In the genomic region with DNA sequence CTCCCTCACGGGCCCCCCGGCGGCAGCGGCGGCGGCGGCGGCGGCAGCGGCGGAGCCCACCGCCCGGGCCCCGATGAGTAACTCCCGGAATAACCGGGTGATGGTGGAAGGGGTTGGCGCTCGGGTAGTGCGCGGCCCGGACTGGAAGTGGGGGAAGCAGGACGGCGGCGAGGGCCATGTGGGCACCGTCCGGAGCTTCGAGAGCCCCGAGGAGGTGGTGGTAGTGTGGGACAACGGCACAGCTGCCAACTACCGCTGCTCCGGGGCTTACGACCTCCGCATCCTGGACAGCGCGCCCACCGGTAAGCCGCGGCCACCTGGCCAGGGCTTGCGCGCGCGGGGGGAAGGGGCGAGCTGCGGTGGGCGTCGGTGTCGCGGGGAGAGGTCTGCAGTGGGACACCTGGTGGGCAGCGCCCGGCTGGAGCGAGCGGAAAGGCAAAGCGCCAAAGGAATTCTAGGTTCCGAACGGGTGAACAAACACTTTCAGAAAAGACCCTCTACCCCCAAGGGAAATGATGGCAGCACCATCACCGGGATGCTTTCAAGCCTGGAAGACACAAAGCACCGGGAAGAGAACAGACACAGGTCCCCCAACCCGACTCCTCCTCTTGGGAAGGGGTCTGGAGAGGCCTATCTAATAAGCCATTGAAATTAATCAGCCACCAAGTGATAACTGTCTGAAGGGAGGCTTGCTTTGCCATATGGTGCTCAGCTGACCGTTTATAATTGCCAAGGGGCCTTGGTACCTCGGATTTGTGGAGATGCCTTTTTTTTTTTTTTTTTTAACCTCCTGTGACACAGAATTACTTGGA, we compare ENCODE assay signal across 8 cellular contexts. TPM values are rescaled to one million over a fixed set of nuclear protein-coding genes. Genes with fewer than 3 reads are reported as not detected.
A peak's percentile ranks its signal among the peaks of the same experiment; 100 is the strongest.
DNase-seq lines count a peak whose midpoint lies in the region; ATAC-seq and TF ChIP-seq lines count a peak whose summit lies in the region.

No MANE protein-coding gene starts in this region.

- peaks cover 41% of the 10 kb centered on the region for H3K4me1 Mint-ChIP-seq in activated CD8-positive, alpha-beta T cell treated with anti-CD3 and anti-CD28 coated beads for 36 hours (ENCODE audit: low read depth)
- peaks cover 43% of the 10 kb centered on the region for H3K4me1 Mint-ChIP-seq in nephron

- DNase-seq in M059J (ENCODE audit: low read depth), result peak; percentile 40
- DNase-seq in activated CD8-positive, alpha-beta T cell treated with anti-CD3 and anti-CD28 coated beads for 36 hours, result peak; percentile 45
- no peak for DNase-seq in esophagus muscularis mucosa (ENCODE audit: extremely low spot score)
- DNase-seq in T1000 (lab: John Stamatoyannopoulos, UW), result no peak

- no peaks in the 10 kb centered on the region for H3K27me3 ChIP-seq in esophagus muscularis mucosa

- H3K4me3 ChIP-seq in GM08714 (ENCODE audit: low read length), result peak overlapping the region; percentile 96
- peak overlapping the region; percentile 72 to 100 (median 98) for H3K4me3 ChIP-seq in esophagus muscularis mucosa
- H3K4me3 ChIP-seq in urinary bladder (ENCODE audit: low read depth, low read length), result peak overlapping the region; percentile 93

- under 1% methylated on average over 48 of the region's 60 CpGs for WGBS in esophagus muscularis mucosa
- WGBS in urinary bladder, result under 1% methylated on average over 60 of the region's 60 CpGs

- TF ChIP-seq EP300 in esophagus muscularis mucosa (IDR thresholded peaks at IDR 0.05), result no peak

- peak overlapping the region; percentile 82 for H3K4me3 Mint-ChIP-seq in activated CD8-positive, alpha-beta T cell treated with anti-CD3 and anti-CD28 coated beads for 36 hours
- H3K4me3 Mint-ChIP-seq in nephron, result peak overlapping the region; percentile 91 to 95 (median 94)

- H3K27me3 Mint-ChIP-seq in activated CD8-positive, alpha-beta T cell treated with anti-CD3 and anti-CD28 coated beads for 36 hours, result no peaks in the 10 kb centered on the region
- no peaks in the 10 kb centered on the region for H3K27me3 Mint-ChIP-seq in nephron (ENCODE audit: low read depth)

- H3K36me3 Mint-ChIP-seq in activated CD8-positive, alpha-beta T cell treated with anti-CD3 and anti-CD28 coated beads for 36 hours (ENCODE audit: low read depth), result no peaks in the 10 kb centered on the region
- H3K36me3 Mint-ChIP-seq in nephron (ENCODE audit: low read depth), result peaks cover 14% of the 10 kb centered on the region

- TF ChIP-seq CTCF in activated CD8-positive, alpha-beta T cell treated with anti-CD3 and anti-CD28 coated beads for 36 hours (IDR thresholded peaks at IDR 0.05), result no peak
- TF ChIP-seq CTCF in esophagus muscularis mucosa (IDR thresholded peaks at IDR 0.05) (no peak), nephron (IDR thresholded peaks at IDR 0.05; ENCODE audit: unreplicated experiment in 3 of 3) (peak in 2 of 3 experiments; percentile 10 to 14)

- H3K36me3 ChIP-seq in esophagus muscularis mucosa (no peaks in the 10 kb centered on the region), urinary bladder (ENCODE audit: insufficient read depth) (no peaks in the 10 kb centered on the region)

- H3K4me1 ChIP-seq in esophagus muscularis mucosa, result peaks cover 16 to 45% (median 29%) of the 10 kb centered on the region in 4 donors
- H3K4me1 ChIP-seq in urinary bladder (ENCODE audit: insufficient read depth), result no peaks in the 10 kb centered on the region

- ATAC-seq in GM21825 (IDR thresholded peaks at IDR 0.05; ENCODE audit: unreplicated experiment), result peak; percentile 14
- ATAC-seq in activated CD8-positive, alpha-beta T cell treated with anti-CD3 and anti-CD28 coated beads for 36 hours, result peak; percentile 2

- CTCF ChIA-PET in activated CD8-positive, alpha-beta T cell treated with anti-CD3 and anti-CD28 coated beads for 36 hours (lab: Charles Lee), result interaction anchor here (0.7 to 1.1 kb wide), 2 partner anchors 77 to 128 kb away, joined by 3 read pairs; no protein-coding TSS in a partner anchor

- H3K27ac ChIP-seq in esophagus muscularis mucosa (replicated peaks in 1 of 4), result peak overlapping the region; percentile 96 to 99 (median 98)
- H3K27ac ChIP-seq in urinary bladder (ENCODE audit: low read depth), result peak overlapping the region; percentile 86

- intact Hi-C loops in activated CD8-positive, alpha-beta T cell treated with anti-CD3 and anti-CD28 coated beads for 36 hours (cut with micrococcal nuclease), result loop anchor here (5.0 kb wide), 2 partner anchors 34 to 129 kb away; partner anchors contain the start of gene SNRPD1
- intact Hi-C loops in esophagus muscularis mucosa (cut with DNase I), result loop anchor here (2.0 to 10.0 kb wide), 3 partner anchors 37 to 139 kb away; partner anchors contain the start of genes ABHD3 and ESCO1

- POLR2A ChIA-PET in activated CD8-positive, alpha-beta T cell treated with anti-CD3 and anti-CD28 coated beads for 36 hours (lab: Charles Lee), result interaction anchor here (0.6 to 2.2 kb wide), 4 partner anchors 37 to 1723 kb away, joined by 3 to 7 read pairs (median 4); partner anchors contain the start of genes ABHD3, ESCO1 and SNRPD1

- peak overlapping the region; percentile 71 for H3K27ac Mint-ChIP-seq in activated CD8-positive, alpha-beta T cell treated with anti-CD3 and anti-CD28 coated beads for 36 hours
- H3K27ac Mint-ChIP-seq in nephron, result peak overlapping the region; percentile 76 to 94 (median 88)

- peaks cover 2% of the 10 kb centered on the region for H3K9me3 Mint-ChIP-seq in activated CD8-positive, alpha-beta T cell treated with anti-CD3 and anti-CD28 coated beads for 36 hours
- H3K9me3 Mint-ChIP-seq in nephron, result peaks cover 18% of the 10 kb centered on the region

- H3K9me3 ChIP-seq in esophagus muscularis mucosa, result no peaks in the 10 kb centered on the region

- no peak for TF ChIP-seq POLR2A in esophagus muscularis mucosa (IDR thresholded peaks at IDR 0.05; ENCODE audit: low read depth)

RNA-seq across cellular contexts. Expression of gene MIB1, which starts 1.1 kb away (rescaled TPM):
- total RNA-seq in M059J (2014; rRNA removed; shearing (Covaris generic)), result 26.5 and 39.6 TPM in 2 replicates
- total RNA-seq in activated CD8-positive, alpha-beta T cell treated with anti-CD3 and anti-CD28 coated beads for 36 hours, result 10 to 100 TPM; 34.6 to 37.4 TPM
- total RNA-seq in esophagus muscularis mucosa (10 to 100 TPM; 36.0 to 55.3 (median 40.8) TPM), urinary bladder (103 TPM)
- polyA plus RNA-seq in urinary bladder, result 14.0 TPM

RNA-seq across cellular contexts. Expression of gene ABHD3, which starts 37.1 kb away (rescaled TPM):
- 38.2 and 45.6 TPM in 2 replicates for total RNA-seq in M059J (2014; rRNA removed; shearing (Covaris generic))
- total RNA-seq in activated CD8-positive, alpha-beta T cell treated with anti-CD3 and anti-CD28 coated beads for 36 hours, result 10 to 100 TPM; 17.8 to 18.0 TPM
- total RNA-seq in esophagus muscularis mucosa, result 1 to 10 TPM; 5.1 to 8.3 (median 7.0) TPM
- total RNA-seq in urinary bladder, result 21.4 TPM
- polyA plus RNA-seq in urinary bladder, result 14.2 TPM

Comparison
In these comparisons a context has a peak if more than half of its experiments do, and no peak if none do; other contexts are left out.
1. DNase-seq: peak in M059J (single experiment) and activated CD8-positive, alpha-beta T cell treated with anti-CD3 and anti-CD28 coated beads for 36 hours (single experiment); none in esophagus muscularis mucosa (single experiment) and T1000 (single experiment).
2. CTCF ChIP-seq: peak in nephron (2 of 3); none in activated CD8-positive, alpha-beta T cell treated with anti-CD3 and anti-CD28 coated beads for 36 hours (single experiment) and esophagus muscularis mucosa (0 of 3).
3. Peak in every context shown above with its lines, with median percentiles within 50 percentile points of each other: H3K4me3 ChIP-seq.